ENCODE assay signal across 1 cellular context in genomic region chr15:92809064-92809879, GRCh38.
TF ChIP-seq lines count a peak whose summit lies in the region.

No MANE protein-coding gene starts in this region.

TF ChIP-seq in K562, 482 proteins besides CTCF, POLR2A, EP300 and RAD21 (continued from another document and continues in another):
- TF ChIP-seq CXXC5 (CRISPR knock-in tag; IDR thresholded peaks at IDR 0.05) = peak; percentile 98
- TF ChIP-seq ZNF134 (CRISPR knock-in tag; conservative IDR thresholded peaks at IDR 0.05) = no peak
- no peak for TF ChIP-seq MAFK (IDR thresholded peaks at IDR 0.05; ENCODE audit: low read length)
- 0 out of 2 replicates have a peak, but pooled peaks have one; percentile 17 for TF ChIP-seq ZBTB7A (IDR thresholded peaks at IDR 0.05; ENCODE audit: borderline replicate concordance, control insufficient read depth, low read depth, low read length)
- TF ChIP-seq ZFP30 (CRISPR knock-in tag; IDR thresholded peaks at IDR 0.05; ENCODE audit: borderline replicate concordance) = no peak
- peak; percentile 34; the same call in 1 of the 2 replicates for TF ChIP-seq STAT5A (IDR thresholded peaks at IDR 0.05; ENCODE audit: borderline replicate concordance, low read length)
- peak; percentile 88 for TF ChIP-seq SMC3 (conservative IDR thresholded peaks at IDR 0.05; ENCODE audit: insufficient read depth, low read depth, low read length)
- no peak for TF ChIP-seq NCOA1 (IDR thresholded peaks at IDR 0.05; ENCODE audit: low read depth)
- peak; percentile 99 for TF ChIP-seq HMGN3 (IDR thresholded peaks at IDR 0.05; ENCODE audit: borderline replicate concordance, extremely low read depth, insufficient read length, low read depth, low read length)
- TF ChIP-seq PHTF2 (CRISPR knock-in tag; IDR thresholded peaks at IDR 0.05) = no peak
- no peak for TF ChIP-seq ZFP36 (IDR thresholded peaks at IDR 0.05; ENCODE audit: low read depth, low read length, partially characterized antibody)
- TF ChIP-seq, protein P1, sequence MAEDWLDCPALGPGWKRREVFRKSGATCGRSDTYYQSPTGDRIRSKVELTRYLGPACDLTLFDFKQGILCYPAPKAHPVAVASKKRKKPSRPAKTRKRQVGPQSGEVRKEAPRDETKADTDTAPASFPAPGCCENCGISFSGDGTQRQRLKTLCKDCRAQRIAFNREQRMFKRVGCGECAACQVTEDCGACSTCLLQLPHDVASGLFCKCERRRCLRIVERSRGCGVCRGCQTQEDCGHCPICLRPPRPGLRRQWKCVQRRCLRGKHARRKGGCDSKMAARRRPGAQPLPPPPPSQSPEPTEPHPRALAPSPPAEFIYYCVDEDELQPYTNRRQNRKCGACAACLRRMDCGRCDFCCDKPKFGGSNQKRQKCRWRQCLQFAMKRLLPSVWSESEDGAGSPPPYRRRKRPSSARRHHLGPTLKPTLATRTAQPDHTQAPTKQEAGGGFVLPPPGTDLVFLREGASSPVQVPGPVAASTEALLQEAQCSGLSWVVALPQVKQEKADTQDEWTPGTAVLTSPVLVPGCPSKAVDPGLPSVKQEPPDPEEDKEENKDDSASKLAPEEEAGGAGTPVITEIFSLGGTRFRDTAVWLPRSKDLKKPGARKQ (CRISPR knock-in tag; IDR thresholded peaks at IDR 0.05) = no peak
- TF ChIP-seq COPS2 (conservative IDR thresholded peaks at IDR 0.05) = no peak
- TF ChIP-seq, protein P2, sequence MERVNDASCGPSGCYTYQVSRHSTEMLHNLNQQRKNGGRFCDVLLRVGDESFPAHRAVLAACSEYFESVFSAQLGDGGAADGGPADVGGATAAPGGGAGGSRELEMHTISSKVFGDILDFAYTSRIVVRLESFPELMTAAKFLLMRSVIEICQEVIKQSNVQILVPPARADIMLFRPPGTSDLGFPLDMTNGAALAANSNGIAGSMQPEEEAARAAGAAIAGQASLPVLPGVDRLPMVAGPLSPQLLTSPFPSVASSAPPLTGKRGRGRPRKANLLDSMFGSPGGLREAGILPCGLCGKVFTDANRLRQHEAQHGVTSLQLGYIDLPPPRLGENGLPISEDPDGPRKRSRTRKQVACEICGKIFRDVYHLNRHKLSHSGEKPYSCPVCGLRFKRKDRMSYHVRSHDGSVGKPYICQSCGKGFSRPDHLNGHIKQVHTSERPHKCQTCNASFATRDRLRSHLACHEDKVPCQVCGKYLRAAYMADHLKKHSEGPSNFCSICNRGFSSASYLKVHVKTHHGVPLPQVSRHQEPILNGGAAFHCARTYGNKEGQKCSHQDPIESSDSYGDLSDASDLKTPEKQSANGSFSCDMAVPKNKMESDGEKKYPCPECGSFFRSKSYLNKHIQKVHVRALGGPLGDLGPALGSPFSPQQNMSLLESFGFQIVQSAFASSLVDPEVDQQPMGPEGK (CRISPR knock-in tag; IDR thresholded peaks at IDR 0.05; ENCODE audit: borderline replicate concordance) = no peak
- no peak for TF ChIP-seq MIER1 (IDR thresholded peaks at IDR 0.05; ENCODE audit: low read depth)
- TF ChIP-seq NBN (IDR thresholded peaks at IDR 0.05; ENCODE audit: low read depth) = peak; percentile 34
- TF ChIP-seq, protein P3, sequence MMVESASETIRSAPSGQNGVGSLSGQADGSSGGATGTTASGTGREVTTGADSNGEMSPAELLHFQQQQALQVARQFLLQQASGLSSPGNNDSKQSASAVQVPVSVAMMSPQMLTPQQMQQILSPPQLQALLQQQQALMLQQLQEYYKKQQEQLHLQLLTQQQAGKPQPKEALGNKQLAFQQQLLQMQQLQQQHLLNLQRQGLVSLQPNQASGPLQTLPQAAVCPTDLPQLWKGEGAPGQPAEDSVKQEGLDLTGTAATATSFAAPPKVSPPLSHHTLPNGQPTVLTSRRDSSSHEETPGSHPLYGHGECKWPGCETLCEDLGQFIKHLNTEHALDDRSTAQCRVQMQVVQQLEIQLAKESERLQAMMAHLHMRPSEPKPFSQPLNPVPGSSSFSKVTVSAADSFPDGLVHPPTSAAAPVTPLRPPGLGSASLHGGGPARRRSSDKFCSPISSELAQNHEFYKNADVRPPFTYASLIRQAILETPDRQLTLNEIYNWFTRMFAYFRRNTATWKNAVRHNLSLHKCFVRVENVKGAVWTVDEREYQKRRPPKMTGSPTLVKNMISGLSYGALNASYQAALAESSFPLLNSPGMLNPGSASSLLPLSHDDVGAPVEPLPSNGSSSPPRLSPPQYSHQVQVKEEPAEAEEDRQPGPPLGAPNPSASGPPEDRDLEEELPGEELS (CRISPR knock-in tag; IDR thresholded peaks at IDR 0.05; ENCODE audit: borderline replicate concordance) = no peak
- TF ChIP-seq RAD51 (IDR thresholded peaks at IDR 0.05; ENCODE audit: borderline replicate concordance, low read depth) = peak; percentile 75
- no peak for TF ChIP-seq RHOXF2B (CRISPR knock-in tag; conservative IDR thresholded peaks at IDR 0.05)
- TF ChIP-seq PHF8 (IDR thresholded peaks at IDR 0.05; ENCODE audit: borderline replicate concordance, low read length) = peak; percentile 70; the same call in 1 of the 2 replicates
- peak; percentile 70 for TF ChIP-seq KDM5B (IDR thresholded peaks at IDR 0.05; ENCODE audit: insufficient replicate concordance, low read depth, low read length)
- TF ChIP-seq POLR3G (IDR thresholded peaks at IDR 0.05; ENCODE audit: extremely low read depth, insufficient read length, insufficient replicate concordance) = no peak
- no peak for TF ChIP-seq ZNF165 (CRISPR knock-in tag; IDR thresholded peaks at IDR 0.05; ENCODE audit: borderline replicate concordance)
- TF ChIP-seq HNRNPK (IDR thresholded peaks at IDR 0.05; ENCODE audit: low read depth, low read length, poor library complexity, severe bottlenecking) = no peak
- TF ChIP-seq, protein P4, sequence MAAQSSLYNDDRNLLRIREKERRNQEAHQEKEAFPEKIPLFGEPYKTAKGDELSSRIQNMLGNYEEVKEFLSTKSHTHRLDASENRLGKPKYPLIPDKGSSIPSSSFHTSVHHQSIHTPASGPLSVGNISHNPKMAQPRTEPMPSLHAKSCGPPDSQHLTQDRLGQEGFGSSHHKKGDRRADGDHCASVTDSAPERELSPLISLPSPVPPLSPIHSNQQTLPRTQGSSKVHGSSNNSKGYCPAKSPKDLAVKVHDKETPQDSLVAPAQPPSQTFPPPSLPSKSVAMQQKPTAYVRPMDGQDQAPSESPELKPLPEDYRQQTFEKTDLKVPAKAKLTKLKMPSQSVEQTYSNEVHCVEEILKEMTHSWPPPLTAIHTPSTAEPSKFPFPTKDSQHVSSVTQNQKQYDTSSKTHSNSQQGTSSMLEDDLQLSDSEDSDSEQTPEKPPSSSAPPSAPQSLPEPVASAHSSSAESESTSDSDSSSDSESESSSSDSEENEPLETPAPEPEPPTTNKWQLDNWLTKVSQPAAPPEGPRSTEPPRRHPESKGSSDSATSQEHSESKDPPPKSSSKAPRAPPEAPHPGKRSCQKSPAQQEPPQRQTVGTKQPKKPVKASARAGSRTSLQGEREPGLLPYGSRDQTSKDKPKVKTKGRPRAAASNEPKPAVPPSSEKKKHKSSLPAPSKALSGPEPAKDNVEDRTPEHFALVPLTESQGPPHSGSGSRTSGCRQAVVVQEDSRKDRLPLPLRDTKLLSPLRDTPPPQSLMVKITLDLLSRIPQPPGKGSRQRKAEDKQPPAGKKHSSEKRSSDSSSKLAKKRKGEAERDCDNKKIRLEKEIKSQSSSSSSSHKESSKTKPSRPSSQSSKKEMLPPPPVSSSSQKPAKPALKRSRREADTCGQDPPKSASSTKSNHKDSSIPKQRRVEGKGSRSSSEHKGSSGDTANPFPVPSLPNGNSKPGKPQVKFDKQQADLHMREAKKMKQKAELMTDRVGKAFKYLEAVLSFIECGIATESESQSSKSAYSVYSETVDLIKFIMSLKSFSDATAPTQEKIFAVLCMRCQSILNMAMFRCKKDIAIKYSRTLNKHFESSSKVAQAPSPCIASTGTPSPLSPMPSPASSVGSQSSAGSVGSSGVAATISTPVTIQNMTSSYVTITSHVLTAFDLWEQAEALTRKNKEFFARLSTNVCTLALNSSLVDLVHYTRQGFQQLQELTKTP (IDR thresholded peaks at IDR 0.05; ENCODE audit: low read depth in 1 of 2, partially characterized antibody in 2 of 2) = peak; percentile 83 to 92
- TF ChIP-seq ID3 (CRISPR knock-in tag; IDR thresholded peaks at IDR 0.05) = no peak
- peak; percentile 76 for TF ChIP-seq ID3 (tag; IDR thresholded peaks at IDR 0.05)
- peak in 1 of 2 experiments; percentile 69; a peak in 2 of 4 replicates for TF ChIP-seq HDAC1 (IDR thresholded peaks at IDR 0.05)
- TF ChIP-seq ZBTB8A (IDR thresholded peaks at IDR 0.05; ENCODE audit: partially characterized antibody) = no peak
- no peak for TF ChIP-seq ZNF408 (CRISPR knock-in tag; IDR thresholded peaks at IDR 0.05; ENCODE audit: low read depth)
- 0 out of 2 replicates have a peak, but pooled peaks have one; percentile 1 for TF ChIP-seq ZNF79 (CRISPR knock-in tag; IDR thresholded peaks at IDR 0.05; ENCODE audit: low read depth)
- no peak for TF ChIP-seq NR2F6 (CRISPR knock-in tag; IDR thresholded peaks at IDR 0.05)
- TF ChIP-seq SRSF1 (IDR thresholded peaks at IDR 0.05; ENCODE audit: low read depth, low read length) = no peak
- no peak for TF ChIP-seq NELFE (IDR thresholded peaks at IDR 0.05; ENCODE audit: insufficient read depth, insufficient read length)
- 0 out of 2 replicates have a peak, but pooled peaks have one; percentile 45 for TF ChIP-seq ZKSCAN1 (IDR thresholded peaks at IDR 0.05; ENCODE audit: low read depth, low read length)
- TF ChIP-seq ATF1 (CRISPR knock-in tag; IDR thresholded peaks at IDR 0.05) = no peak
- TF ChIP-seq ATF1 (tag; IDR thresholded peaks at IDR 0.05) = peak; percentile 84
- TF ChIP-seq MAZ (CRISPR knock-in tag; conservative IDR thresholded peaks at IDR 0.05 in 1 of 2, IDR thresholded peaks at IDR 0.05 in 1 of 2) = peak; percentile 96 to 98
- TF ChIP-seq XRCC4 (IDR thresholded peaks at IDR 0.05; ENCODE audit: extremely low read depth, insufficient read depth, insufficient read length) = no peak
- no peak for TF ChIP-seq SIN3B (IDR thresholded peaks at IDR 0.05; ENCODE audit: low read depth)
- TF ChIP-seq DACH1 (IDR thresholded peaks at IDR 0.05; ENCODE audit: partially characterized antibody) = no peak
- TF ChIP-seq KAT8 (IDR thresholded peaks at IDR 0.05; ENCODE audit: low read depth) = no peak
- TF ChIP-seq ZNF24 (IDR thresholded peaks at IDR 0.05) = peak; percentile 64
- peak; percentile 75 for TF ChIP-seq ZNF584 (CRISPR knock-in tag; IDR thresholded peaks at IDR 0.05; ENCODE audit: low read depth)
- peak; percentile 76 for TF ChIP-seq ETV1 (tag; conservative IDR thresholded peaks at IDR 0.05; ENCODE audit: low read depth)
- no peak for TF ChIP-seq CSDE1 (IDR thresholded peaks at IDR 0.05)
- TF ChIP-seq MCM7 (IDR thresholded peaks at IDR 0.05) = no peak
- TF ChIP-seq ZNF347 (CRISPR knock-in tag; IDR thresholded peaks at IDR 0.05; ENCODE audit: low read depth) = no peak
- TF ChIP-seq TCF7L2 (IDR thresholded peaks at IDR 0.05; ENCODE audit: low read depth, low read length) = no peak
- TF ChIP-seq MTA3 (IDR thresholded peaks at IDR 0.05; ENCODE audit: borderline replicate concordance) = peak; percentile 90
- TF ChIP-seq ZNF311 (CRISPR knock-in tag; IDR thresholded peaks at IDR 0.05) = no peak
- TF ChIP-seq RFX5 (IDR thresholded peaks at IDR 0.05; ENCODE audit: low read depth, low read length) = no peak
- no peak for TF ChIP-seq RBM14 (IDR thresholded peaks at IDR 0.05; ENCODE audit: borderline replicate concordance, insufficient read depth, low read depth, low read length)
- TF ChIP-seq RBM25 (IDR thresholded peaks at IDR 0.05; ENCODE audit: low read depth, low read length, severe bottlenecking) = peak; percentile 79
- TF ChIP-seq, protein P5, sequence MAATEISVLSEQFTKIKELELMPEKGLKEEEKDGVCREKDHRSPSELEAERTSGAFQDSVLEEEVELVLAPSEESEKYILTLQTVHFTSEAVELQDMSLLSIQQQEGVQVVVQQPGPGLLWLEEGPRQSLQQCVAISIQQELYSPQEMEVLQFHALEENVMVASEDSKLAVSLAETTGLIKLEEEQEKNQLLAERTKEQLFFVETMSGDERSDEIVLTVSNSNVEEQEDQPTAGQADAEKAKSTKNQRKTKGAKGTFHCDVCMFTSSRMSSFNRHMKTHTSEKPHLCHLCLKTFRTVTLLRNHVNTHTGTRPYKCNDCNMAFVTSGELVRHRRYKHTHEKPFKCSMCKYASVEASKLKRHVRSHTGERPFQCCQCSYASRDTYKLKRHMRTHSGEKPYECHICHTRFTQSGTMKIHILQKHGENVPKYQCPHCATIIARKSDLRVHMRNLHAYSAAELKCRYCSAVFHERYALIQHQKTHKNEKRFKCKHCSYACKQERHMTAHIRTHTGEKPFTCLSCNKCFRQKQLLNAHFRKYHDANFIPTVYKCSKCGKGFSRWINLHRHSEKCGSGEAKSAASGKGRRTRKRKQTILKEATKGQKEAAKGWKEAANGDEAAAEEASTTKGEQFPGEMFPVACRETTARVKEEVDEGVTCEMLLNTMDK (IDR thresholded peaks at IDR 0.05; ENCODE audit: borderline replicate concordance, insufficient read depth, low read depth, low read length, poor library complexity, severe bottlenecking) = peak; percentile 98
- peak; percentile 95; the same call in 1 of the 2 replicates for TF ChIP-seq CTBP1 (IDR thresholded peaks at IDR 0.05; ENCODE audit: borderline replicate concordance)
- no peak for TF ChIP-seq RBM34 (IDR thresholded peaks at IDR 0.05; ENCODE audit: borderline replicate concordance, insufficient read depth, low read length)
- TF ChIP-seq OTX1 (CRISPR knock-in tag; IDR thresholded peaks at IDR 0.05) = no peak
- peak; percentile 82 for TF ChIP-seq TCF7 (IDR thresholded peaks at IDR 0.05; ENCODE audit: borderline replicate concordance)
- TF ChIP-seq ZNF384 (IDR thresholded peaks at IDR 0.05; ENCODE audit: low read depth, low read length) = peak; percentile 45; the same call in 1 of the 2 replicates
- TF ChIP-seq BRCA1 (IDR thresholded peaks at IDR 0.05) = no peak
- no peak for TF ChIP-seq BRCA1 (CRISPR knock-in tag; IDR thresholded peaks at IDR 0.05)
